In the genomic region with DNA sequence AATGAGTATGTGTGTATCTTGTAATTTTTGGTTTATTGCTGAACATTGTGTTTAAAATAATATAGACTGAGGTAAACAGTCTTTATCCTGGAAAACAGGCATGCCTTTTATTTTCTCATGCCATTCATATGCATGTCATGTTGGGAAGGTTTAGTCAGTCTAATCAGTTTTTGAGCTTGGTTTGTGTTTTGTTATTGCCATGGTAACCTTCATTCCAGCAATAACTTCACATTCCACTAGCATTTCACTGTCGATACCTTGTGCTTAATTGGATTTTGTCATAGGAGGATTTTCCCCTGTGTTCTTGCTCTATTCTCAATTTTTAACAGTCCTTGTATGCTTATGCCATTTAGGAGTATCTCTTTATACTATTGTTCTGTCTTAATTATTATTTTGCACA, we compare ENCODE assay signal across 7 cellular contexts.
DNase-seq lines count a peak whose midpoint lies in the region; TF ChIP-seq lines count a peak whose summit lies in the region.
"Not testable (repeated sequence)": the region's sequence is repeated elsewhere in the genome, so short reads cannot be mapped to it uniquely, and the experiment has no call there.

No MANE protein-coding gene starts in this region.

- H3K79me2 ChIP-seq in H9 (ENCODE audit: insufficient read depth, low read length), result not testable (repeated sequence)

- not testable (repeated sequence) for H2BK120ac ChIP-seq in H9 (ENCODE audit: low read depth, low read length, poor library complexity, severe bottlenecking)

- H3K9ac ChIP-seq in H9 (ENCODE audit: extremely low read depth, insufficient read length, low read length), result not testable (repeated sequence)

- H3K4ac ChIP-seq in H9 (ENCODE audit: low read depth, low read length), result not testable (repeated sequence)

- not testable (repeated sequence) for H2AFZ ChIP-seq in H9 (ENCODE audit: low read length)

- not testable (repeated sequence) for H3K4me1 ChIP-seq in H9 (ENCODE audit: insufficient read depth, low read length)

- not testable (repeated sequence) for H3K56ac ChIP-seq in H9 (ENCODE audit: insufficient read length, low read depth, low read length)

- peak; percentile 7 for DNase-seq in Daoy (ENCODE audit: low read depth)
- DNase-seq in H9, result not testable (repeated sequence)
- DNase-seq in LHCN-M2 (ENCODE audit: low read depth), result peak; percentile 5
- peak; percentile 2 for DNase-seq in astrocyte of the cerebellum (ENCODE audit: low read depth)
- DNase-seq in fibroblast of pulmonary artery (ENCODE audit: low read depth), result peak; percentile 12
- DNase-seq in kidney glomerular epithelial cell (lab: John Stamatoyannopoulos, UW), result peak; percentile 75
- peak; percentile 69 for DNase-seq in renal cortical epithelial cell (ENCODE audit: low read depth)

- H3K79me1 ChIP-seq in H9 (ENCODE audit: insufficient read depth, low read depth, low read length, poor library complexity, severe bottlenecking), result not testable (repeated sequence)

- H3K4me1 Mint-ChIP-seq in H9, result not testable (repeated sequence)

- not testable (repeated sequence) for H3K36me3 Mint-ChIP-seq in H9 (ENCODE audit: insufficient read depth in 1 of 3, low read depth in 3 of 3)

- not testable (repeated sequence) for H2AK5ac ChIP-seq in H9 (ENCODE audit: insufficient read length, low read length)

- not testable (repeated sequence) for H3K9me3 Mint-ChIP-seq in H9

- H3K18ac ChIP-seq in H9 (ENCODE audit: insufficient read length, low read depth, low read length), result not testable (repeated sequence)

- not testable (repeated sequence) for H2BK12ac ChIP-seq in H9 (ENCODE audit: insufficient read length, low read depth, low read length)

- in situ Hi-C loops in astrocyte of the cerebellum (cut with HindIII; ENCODE audit: low sequenced_read_pairs), result not testable (repeated sequence)

- not testable (repeated sequence) for H3K14ac ChIP-seq in H9 (ENCODE audit: insufficient read depth, low read length)

- H3K27me3 Mint-ChIP-seq in H9 (ENCODE audit: low read depth), result not testable (repeated sequence)

- H3K4me3 ChIP-seq in astrocyte of the cerebellum (ENCODE audit: low read depth, low read length); fibroblast of pulmonary artery (replicated peaks; ENCODE audit: low read depth, low read length): not testable (repeated sequence)

- not testable (repeated sequence) for TF ChIP-seq CTCF in H9 (conservative IDR thresholded peaks at IDR 0.05); astrocyte of the cerebellum (IDR thresholded peaks at IDR 0.05; ENCODE audit: low read depth, low read length, missing control alignments); fibroblast of pulmonary artery (IDR thresholded peaks at IDR 0.05; ENCODE audit: low read length, missing control alignments)

- H3K27me3 ChIP-seq in H9 (ENCODE audit: insufficient read depth, low read length), result not testable (repeated sequence)

- peak overlapping the region in 2 of 3 experiments; percentile 48 to 49; a peak in 1 of 7 replicates for H3K27ac Mint-ChIP-seq in H9

- H3K27ac ChIP-seq in H9 (ENCODE audit: insufficient read length, low read depth, low read length), result not testable (repeated sequence)

- not testable (repeated sequence) for H2BK15ac ChIP-seq in H9 (ENCODE audit: low read depth, low read length)

- WGBS in H9 (ENCODE audit: extremely low coverage, insufficient read length, low lambda C conversion rate), result no CpG with 5 or more reads among the region's 1 CpG

- H3K4me3 Mint-ChIP-seq in H9, result not testable (repeated sequence)

- not testable (repeated sequence) for H3K4me2 ChIP-seq in H9 (ENCODE audit: insufficient read depth, insufficient read length, low read length)

- H4K8ac ChIP-seq in H9 (replicated peaks; ENCODE audit: insufficient read length, low read depth, low read length), result not testable (repeated sequence)

- not testable (repeated sequence) for H4K20me1 ChIP-seq in H9 (ENCODE audit: control insufficient read depth, insufficient read depth, insufficient read length)

- not testable (repeated sequence) for H2BK5ac ChIP-seq in H9 (ENCODE audit: insufficient read length, low read length)

- not testable (repeated sequence) for H3T11ph ChIP-seq in H9 (ENCODE audit: low read length)

- not testable (repeated sequence) for H3K23me2 ChIP-seq in H9 (ENCODE audit: insufficient read length, low read depth, low read length, poor library complexity, severe bottlenecking)

- not testable (repeated sequence) for H4K91ac ChIP-seq in H9 (ENCODE audit: insufficient read length, low read depth, low read length)

- H3K9me3 ChIP-seq in H9 (ENCODE audit: control insufficient read depth, low read depth, low read length), result not testable (repeated sequence)

- not testable (repeated sequence) for H3K23ac ChIP-seq in H9 (ENCODE audit: insufficient read length, low read depth, low read length)

- H4K5ac ChIP-seq in H9 (ENCODE audit: insufficient read length, low read depth, low read length), result not testable (repeated sequence)

- H2BK20ac ChIP-seq in H9 (ENCODE audit: low read depth, low read length, poor library complexity, severe bottlenecking), result not testable (repeated sequence)
